Comparison of ENCODE assay signal across 25 cellular contexts in genomic region chr20:21681932-21682318, GRCh38. TPM values are rescaled to one million over a fixed set of nuclear protein-coding genes. Genes with fewer than 3 reads are reported as not detected.
DNase-seq lines count a peak whose midpoint lies in the region; ATAC-seq and TF ChIP-seq lines count a peak whose summit lies in the region.
"Had no signal": no experiment of that assay in that cellular context is flagged by ENCODE, and none has a peak within 500 bp of the region (broad histone marks: within the 10 kb centered on the region; RNA-seq: fewer than 3 reads in every experiment).

No MANE protein-coding gene starts in this region.

- no peak overlapping the region for H3K27ac Mint-ChIP-seq in T-cell
- H3K27ac Mint-ChIP-seq: activated CD4-positive, alpha-beta T cell treated with anti-CD3 and anti-CD28 coated beads, Interleukin-2, amount 10 ng/mL, durations not matched to agents 7 days and 5 days; activated CD8-positive, alpha-beta memory T cell treated with anti-CD3 and anti-CD28 coated beads, Interleukin-2, amount 10 ng/mL, durations not matched to agents 7 days and 5 days; activated naive CD4-positive, alpha-beta T cell treated with anti-CD3 and anti-CD28 coated beads, Interleukin-2, amount 50 U/mL, for 24 hours; H9; naive thymus-derived CD4-positive, alpha-beta T cell; stimulated activated naive CD8-positive, alpha-beta T cell treated with anti-CD3 and anti-CD28 coated beads, Interleukin-15, Interleukin-2, amounts not matched to agents 100 ng/mL and 50 ng/mL, for 24 hours; T-helper 2 cell treated with Interferon-gamma antibody and Interleukin-4, amounts not matched to agents 5 μg/mL and 100 μg/mL, for 36 hours had no signal

- peaks cover 25% of the 10 kb centered on the region for H3K27me3 ChIP-seq in left ventricle myocardium inferior (ENCODE audit: low read depth)
- no peaks in the 10 kb centered on the region for H3K27me3 ChIP-seq in right cardiac atrium (ENCODE audit: control insufficient read depth, insufficient read depth)
- H3K27me3 ChIP-seq in spleen (replicated peaks in 1 of 7), result peaks cover 0 to 8% (median 0%) of the 10 kb centered on the region in 7 donors
- H3K27me3 ChIP-seq in aorta (ENCODE audit: control insufficient read depth in 1 of 2, insufficient read depth in 2 of 2, low read length in 1 of 2), result peaks cover 0 to 4% of the 10 kb centered on the region in 2 donors
- H3K27me3 ChIP-seq: BLaER1 had no signal

- H3K4me1 Mint-ChIP-seq in T-cell, result no peaks in the 10 kb centered on the region
- H3K4me1 Mint-ChIP-seq: activated CD4-positive, alpha-beta T cell treated with anti-CD3 and anti-CD28 coated beads, Interleukin-2, amount 10 ng/mL, durations not matched to agents 7 days and 5 days; activated CD8-positive, alpha-beta memory T cell treated with anti-CD3 and anti-CD28 coated beads, Interleukin-2, amount 10 ng/mL, durations not matched to agents 7 days and 5 days; activated naive CD4-positive, alpha-beta T cell treated with anti-CD3 and anti-CD28 coated beads, Interleukin-2, amount 50 U/mL, for 24 hours; H9; naive thymus-derived CD4-positive, alpha-beta T cell had no signal

- intact Hi-C loops in left ventricle myocardium inferior (cut with micrococcal nuclease) (no loop called here), left ventricle myocardium superior (cut with micrococcal nuclease) (no loop called here), right cardiac atrium (cut with DNase I) (no loop called here), spleen (cut with DNase I; ENCODE audit: low total_unique reads) (no loop called here), aorta (cut with DNase I) (no loop called here)

- no peak for ATAC-seq in left ventricle myocardium superior
- peak; percentile 41 to 60 for ATAC-seq in right cardiac atrium
- peak; percentile 41 for ATAC-seq in aorta (ENCODE audit: low FRiP score)
- ATAC-seq in T-cell (replicated peaks in 1 of 4), result no peak
- ATAC-seq in GM19328 (IDR thresholded peaks at IDR 0.05; ENCODE audit: unreplicated experiment), result no peak
- ATAC-seq: activated CD8-positive, alpha-beta memory T cell treated with anti-CD3 and anti-CD28 coated beads, Interleukin-2, amount 10 ng/mL, durations not matched to agents 7 days and 5 days; naive thymus-derived CD4-positive, alpha-beta T cell had no signal

- H3K4me1 ChIP-seq in left ventricle myocardium inferior (no peaks in the 10 kb centered on the region), right cardiac atrium (ENCODE audit: control insufficient read depth, insufficient read depth, low read length) (no peaks in the 10 kb centered on the region), spleen (no peaks in the 10 kb centered on the region), aorta (ENCODE audit: control insufficient read depth in 1 of 2, insufficient read depth in 2 of 2, low read length in 2 of 2) (no peaks in the 10 kb centered on the region)
- H3K4me1 ChIP-seq: BLaER1 had no signal

- H3K36me3 ChIP-seq in left ventricle myocardium inferior (no peaks in the 10 kb centered on the region), spleen (no peaks in the 10 kb centered on the region), aorta (ENCODE audit: control insufficient read depth in 1 of 2, insufficient read depth in 2 of 2, low read length in 1 of 2) (no peaks in the 10 kb centered on the region)
- H3K36me3 ChIP-seq: BLaER1 had no signal

- H3K36me3 Mint-ChIP-seq in T-cell, result no peaks in the 10 kb centered on the region
- H3K36me3 Mint-ChIP-seq: activated CD8-positive, alpha-beta memory T cell treated with anti-CD3 and anti-CD28 coated beads, Interleukin-2, amount 10 ng/mL, durations not matched to agents 7 days and 5 days; activated naive CD4-positive, alpha-beta T cell treated with anti-CD3 and anti-CD28 coated beads, Interleukin-2, amount 50 U/mL, for 24 hours; naive thymus-derived CD4-positive, alpha-beta T cell had no signal

- no peaks in the 10 kb centered on the region for H3K9me3 ChIP-seq in left ventricle myocardium inferior (replicated peaks)
- H3K9me3 ChIP-seq in right cardiac atrium (ENCODE audit: control insufficient read depth, low read length), result no peaks in the 10 kb centered on the region
- no peaks in the 10 kb centered on the region for H3K9me3 ChIP-seq in spleen
- no peaks in the 10 kb centered on the region for H3K9me3 ChIP-seq in aorta (ENCODE audit: control insufficient read depth, low read length)
- H3K9me3 ChIP-seq: BLaER1 had no signal

- TF ChIP-seq CTCF in left ventricle myocardium inferior (IDR thresholded peaks at IDR 0.05; ENCODE audit: borderline replicate concordance), result no peak
- no peak for TF ChIP-seq CTCF in spleen (IDR thresholded peaks at IDR 0.05 in 8 of 11, conservative IDR thresholded peaks at IDR 0.05 in 3 of 11)

- CTCF ChIA-PET in T-cell (lab: Charles Lee), result no interaction called here

- H3K9me3 Mint-ChIP-seq in T-cell, result no peaks in the 10 kb centered on the region
- H3K9me3 Mint-ChIP-seq: activated CD4-positive, alpha-beta T cell treated with anti-CD3 and anti-CD28 coated beads, Interleukin-2, amount 10 ng/mL, durations not matched to agents 7 days and 5 days; activated naive CD4-positive, alpha-beta T cell treated with anti-CD3 and anti-CD28 coated beads, Interleukin-2, amount 50 U/mL, for 24 hours; H9; stimulated activated naive CD8-positive, alpha-beta T cell treated with anti-CD3 and anti-CD28 coated beads, Interleukin-15, Interleukin-2, amounts not matched to agents 100 ng/mL and 50 ng/mL, for 24 hours; T-helper 2 cell treated with Interferon-gamma antibody and Interleukin-4, amounts not matched to agents 5 μg/mL and 100 μg/mL, for 36 hours had no signal

- no peak for TF ChIP-seq POLR2A in spleen (IDR thresholded peaks at IDR 0.05)

- peak overlapping the region; percentile 17 for H3K4me3 ChIP-seq in left ventricle myocardium inferior
- H3K4me3 ChIP-seq in right cardiac atrium (ENCODE audit: low read length), result no peak overlapping the region
- no peak overlapping the region for H3K4me3 ChIP-seq in spleen
- peak overlapping the region in 1 of 2 donors; percentile 2 for H3K4me3 ChIP-seq in aorta (ENCODE audit: low read length in 2 of 2)
- H3K4me3 ChIP-seq: BLaER1, SK-N-MC had no signal

- peaks cover 0 to 11% of the 10 kb centered on the region in 2 donors for H3K27me3 Mint-ChIP-seq in T-cell
- H3K27me3 Mint-ChIP-seq: activated CD8-positive, alpha-beta memory T cell treated with anti-CD3 and anti-CD28 coated beads, Interleukin-2, amount 10 ng/mL, durations not matched to agents 7 days and 5 days had no signal

- POLR2A ChIA-PET in T-cell (lab: Charles Lee), result no interaction called here

- 38% methylated on average over 9 of the region's 9 CpGs for WGBS in right cardiac atrium
- 66 to 72% (median 68%) methylated on average over 9 of the region's 9 CpGs for WGBS in spleen, 5 donors
- WGBS in aorta, 2 donors, result 10 to 19% methylated on average over 9 of the region's 9 CpGs

- H3K4me3 Mint-ChIP-seq in T-cell, result no peak overlapping the region
- H3K4me3 Mint-ChIP-seq: activated CD4-positive, alpha-beta T cell treated with anti-CD3 and anti-CD28 coated beads, Interleukin-2, amount 10 ng/mL, durations not matched to agents 7 days and 5 days; activated CD8-positive, alpha-beta memory T cell treated with anti-CD3 and anti-CD28 coated beads, Interleukin-2, amount 10 ng/mL, durations not matched to agents 7 days and 5 days; activated naive CD4-positive, alpha-beta T cell treated with anti-CD3 and anti-CD28 coated beads, Interleukin-2, amount 50 U/mL, for 24 hours; H9; naive thymus-derived CD4-positive, alpha-beta T cell; stimulated activated naive CD8-positive, alpha-beta T cell treated with anti-CD3 and anti-CD28 coated beads, Interleukin-15, Interleukin-2, amounts not matched to agents 100 ng/mL and 50 ng/mL, for 24 hours; T-helper 2 cell treated with Interferon-gamma antibody and Interleukin-4, amounts not matched to agents 5 μg/mL and 100 μg/mL, for 36 hours had no signal

- no peak overlapping the region for H3K27ac ChIP-seq in left ventricle myocardium inferior (replicated peaks)
- no peak overlapping the region for H3K27ac ChIP-seq in right cardiac atrium (ENCODE audit: low read length)
- no peak overlapping the region for H3K27ac ChIP-seq in spleen
- H3K27ac ChIP-seq in aorta (ENCODE audit: low read depth in 1 of 2, low read length in 2 of 2), result no peak overlapping the region
- H3K27ac ChIP-seq: BLaER1, KMS-11, SK-N-MC had no signal

- DNase-seq in left ventricle myocardium inferior, result no peak
- no peak for DNase-seq in left ventricle myocardium superior
- no peak for DNase-seq in right cardiac atrium
- DNase-seq in spleen, result peak; percentile 61
- DNase-seq in aorta, result no peak
- no peak for DNase-seq in T-cell
- DNase-seq in NCI-H2227 (lab: John Stamatoyannopoulos, UW; ENCODE audit: unreplicated experiment), result no peak
- DNase-seq: activated CD4-positive, alpha-beta T cell treated with anti-CD3 and anti-CD28 coated beads, Interleukin-2, amount 10 ng/mL, durations not matched to agents 7 days and 5 days; activated CD8-positive, alpha-beta memory T cell treated with anti-CD3 and anti-CD28 coated beads, Interleukin-2, amount 10 ng/mL, durations not matched to agents 7 days and 5 days; DMS53; H9; kidney glomerular epithelial cell; naive thymus-derived CD4-positive, alpha-beta T cell; NCI-H1694 treated with DMSO at 0.1 percent for 48 hours; NCI-H526 treated with DMSO at 0.1 percent for 48 hours; occipital lobe had no signal

RNA-seq across cellular contexts. Expression of gene PAX1, which starts 23.5 kb away (rescaled TPM):
- total RNA-seq in left ventricle myocardium inferior, result not detected
- not detected for total RNA-seq in left ventricle myocardium superior
- not detected for total RNA-seq in right cardiac atrium
- polyA plus RNA-seq in right cardiac atrium, result not detected
- total RNA-seq in spleen, result not detected
- not detected for polyA plus RNA-seq in spleen
- not detected for total RNA-seq in aorta
- not detected for polyA plus RNA-seq in aorta
- not detected for total RNA-seq in T-cell
- total RNA-seq: activated CD4-positive, alpha-beta T cell treated with anti-CD3 and anti-CD28 coated beads, Interleukin-2, amount 10 ng/mL, durations not matched to agents 7 days and 5 days; activated CD8-positive, alpha-beta memory T cell treated with anti-CD3 and anti-CD28 coated beads, Interleukin-2, amount 10 ng/mL, durations not matched to agents 7 days and 5 days; endothelial cell of umbilical vein; H9; naive thymus-derived CD4-positive, alpha-beta T cell; RPMI7951 had no signal
- polyA plus RNA-seq: endothelial cell of umbilical vein; naive thymus-derived CD4-positive, alpha-beta T cell had no signal

Comparison
In these comparisons a context has a peak if more than half of its experiments do, and no peak if none do; other contexts are left out.
1. ATAC-seq: peak in right cardiac atrium (2 of 2) and aorta (single experiment); none in left ventricle myocardium superior (single experiment), T-cell (0 of 4) and GM19328 (single experiment).